1 cellular context compared by ENCODE assay signal in genomic region chr20:63377256-63378114, GRCh38.
A peak's percentile ranks its signal among the peaks of the same experiment; 100 is the strongest.
TF ChIP-seq lines count a peak whose summit lies in the region.

No MANE protein-coding gene starts in this region.

TF ChIP-seq in HepG2, 621 proteins besides CTCF, POLR2A, EP300 and RAD21 (continued from another document and continues in another):
- no peak for TF ChIP-seq FOXO4 (CRISPR knock-in tag; conservative IDR thresholded peaks at IDR 0.05)
- no peak for TF ChIP-seq HDAC6 (IDR thresholded peaks at IDR 0.05; ENCODE audit: low read depth, low read length)
- peak; percentile 50; the same call in 1 of the 2 replicates for TF ChIP-seq ZBTB8A (CRISPR knock-in tag; IDR thresholded peaks at IDR 0.05; ENCODE audit: borderline replicate concordance, low read depth)
- no peak for TF ChIP-seq JUND (CRISPR knock-in tag; IDR thresholded peaks at IDR 0.05)
- no peak for TF ChIP-seq DBP (CRISPR knock-in tag; IDR thresholded peaks at IDR 0.05; ENCODE audit: not compliant biosample characterization)
- TF ChIP-seq MED13 (CRISPR knock-in tag; IDR thresholded peaks at IDR 0.05) = no peak
- no peak for TF ChIP-seq FLYWCH1 (CRISPR knock-in tag; IDR thresholded peaks at IDR 0.05)
- 0 out of 2 replicates have a peak, but pooled peaks have one; percentile 52 for TF ChIP-seq ZSCAN25 (CRISPR knock-in tag; IDR thresholded peaks at IDR 0.05)
- no peak for TF ChIP-seq ZKSCAN5 (CRISPR knock-in tag; IDR thresholded peaks at IDR 0.05)
- no peak for TF ChIP-seq KLF6 (CRISPR knock-in tag; IDR thresholded peaks at IDR 0.05)
- no peak for TF ChIP-seq HNRNPL (IDR thresholded peaks at IDR 0.05; ENCODE audit: low read depth, low read length)
- no peak for TF ChIP-seq SETDB1 (CRISPR knock-in tag; IDR thresholded peaks at IDR 0.05; ENCODE audit: borderline replicate concordance)
- TF ChIP-seq GABPB1 (CRISPR knock-in tag; IDR thresholded peaks at IDR 0.05) = no peak
- TF ChIP-seq ZMAT3 (CRISPR knock-in tag; conservative IDR thresholded peaks at IDR 0.05) = no peak
- no peak for TF ChIP-seq SRY (CRISPR knock-in tag; IDR thresholded peaks at IDR 0.05)
- no peak for TF ChIP-seq CBFB (CRISPR knock-in tag; IDR thresholded peaks at IDR 0.05)
- TF ChIP-seq KLF11 (CRISPR knock-in tag; IDR thresholded peaks at IDR 0.05) = no peak
- TF ChIP-seq NCOR1 (IDR thresholded peaks at IDR 0.05; ENCODE audit: borderline replicate concordance, low read length) = no peak
- no peak for TF ChIP-seq ZNF367 (CRISPR knock-in tag; IDR thresholded peaks at IDR 0.05; ENCODE audit: borderline replicate concordance)
- no peak for TF ChIP-seq TEF (CRISPR knock-in tag; IDR thresholded peaks at IDR 0.05)
- TF ChIP-seq ARHGAP35 (CRISPR knock-in tag; IDR thresholded peaks at IDR 0.05; ENCODE audit: borderline replicate concordance) = no peak
- 0 out of 2 replicates have a peak, but pooled peaks have one; percentile 73 for TF ChIP-seq ZNF446 (CRISPR knock-in tag; IDR thresholded peaks at IDR 0.05)
- TF ChIP-seq RORA (CRISPR knock-in tag; IDR thresholded peaks at IDR 0.05) = no peak
- no peak for TF ChIP-seq HNF1A (IDR thresholded peaks at IDR 0.05; ENCODE audit: low read depth)
- 0 out of 2 replicates have a peak, but pooled peaks have one; percentile 18 for TF ChIP-seq HNF1A (CRISPR knock-in tag; IDR thresholded peaks at IDR 0.05; ENCODE audit: borderline replicate concordance)
- TF ChIP-seq SMC3 (IDR thresholded peaks at IDR 0.05; ENCODE audit: low read length) = no peak
- TF ChIP-seq GZF1 (CRISPR knock-in tag; IDR thresholded peaks at IDR 0.05) = no peak
- TF ChIP-seq ZFP37 (CRISPR knock-in tag; IDR thresholded peaks at IDR 0.05; ENCODE audit: borderline replicate concordance) = no peak
- no peak for TF ChIP-seq KAT2B (IDR thresholded peaks at IDR 0.05; ENCODE audit: borderline replicate concordance, low read depth, low read length)
- TF ChIP-seq ZNF598 (CRISPR knock-in tag; IDR thresholded peaks at IDR 0.05; ENCODE audit: borderline replicate concordance) = no peak
- TF ChIP-seq BHLHE40 (IDR thresholded peaks at IDR 0.05; ENCODE audit: low read length) = peak; percentile 98
- no peak for TF ChIP-seq TGIF2 (CRISPR knock-in tag; IDR thresholded peaks at IDR 0.05)
- no peak for TF ChIP-seq NFE2L2 (IDR thresholded peaks at IDR 0.05; ENCODE audit: low read length)
- no peak for TF ChIP-seq PHF20 (CRISPR knock-in tag; IDR thresholded peaks at IDR 0.05)
- peak; percentile 41; the same call in 1 of the 2 replicates for TF ChIP-seq ZNF773 (CRISPR knock-in tag; IDR thresholded peaks at IDR 0.05; ENCODE audit: borderline replicate concordance)
- no peak for TF ChIP-seq ZBTB4 (CRISPR knock-in tag; IDR thresholded peaks at IDR 0.05; ENCODE audit: borderline replicate concordance)
- TF ChIP-seq ATF3 (CRISPR knock-in tag; IDR thresholded peaks at IDR 0.05) = no peak
- no peak for TF ChIP-seq ZNF431 (CRISPR knock-in tag; IDR thresholded peaks at IDR 0.05; ENCODE audit: borderline replicate concordance, low read depth)
- TF ChIP-seq THAP11 (CRISPR knock-in tag; IDR thresholded peaks at IDR 0.05) = no peak
- peak; percentile 23; the same call in 1 of the 2 replicates for TF ChIP-seq ZNF687 (CRISPR knock-in tag; IDR thresholded peaks at IDR 0.05)
- TF ChIP-seq NFATC3 (CRISPR knock-in tag; IDR thresholded peaks at IDR 0.05) = no peak
- no peak for TF ChIP-seq SNAPC2 (CRISPR knock-in tag; IDR thresholded peaks at IDR 0.05)
- TF ChIP-seq ZNF337 (CRISPR knock-in tag; IDR thresholded peaks at IDR 0.05; ENCODE audit: borderline replicate concordance, low read depth) = no peak
- no peak for TF ChIP-seq ZNF224 (CRISPR knock-in tag; IDR thresholded peaks at IDR 0.05)
- no peak for TF ChIP-seq FOXA1 (IDR thresholded peaks at IDR 0.05)
- no peak for TF ChIP-seq FOXA1 (CRISPR knock-in tag; IDR thresholded peaks at IDR 0.05)
- TF ChIP-seq CENPBD1 (CRISPR knock-in tag; IDR thresholded peaks at IDR 0.05; ENCODE audit: borderline replicate concordance, low read depth) = no peak
- TF ChIP-seq ZNF350 (CRISPR knock-in tag; IDR thresholded peaks at IDR 0.05; ENCODE audit: borderline replicate concordance, low read depth) = no peak
- peak; percentile 35; the same call in 1 of the 2 replicates for TF ChIP-seq CREB1 (IDR thresholded peaks at IDR 0.05)
- no peak for TF ChIP-seq CREB1 (CRISPR knock-in tag; IDR thresholded peaks at IDR 0.05)
- TF ChIP-seq ZNF503 (CRISPR knock-in tag; IDR thresholded peaks at IDR 0.05) = no peak
- no peak for TF ChIP-seq ZNF264 (CRISPR knock-in tag; IDR thresholded peaks at IDR 0.05)
- 0 out of 2 replicates have a peak, but pooled peaks have one; percentile 45 for TF ChIP-seq BORCS8-MEF2B (CRISPR knock-in tag; IDR thresholded peaks at IDR 0.05)
- TF ChIP-seq NR2F6 (IDR thresholded peaks at IDR 0.05) = peak; percentile 67
- TF ChIP-seq NR2F6 (CRISPR knock-in tag; IDR thresholded peaks at IDR 0.05) = peak; percentile 54; the same call in 1 of the 2 replicates
